In the genomic region with DNA sequence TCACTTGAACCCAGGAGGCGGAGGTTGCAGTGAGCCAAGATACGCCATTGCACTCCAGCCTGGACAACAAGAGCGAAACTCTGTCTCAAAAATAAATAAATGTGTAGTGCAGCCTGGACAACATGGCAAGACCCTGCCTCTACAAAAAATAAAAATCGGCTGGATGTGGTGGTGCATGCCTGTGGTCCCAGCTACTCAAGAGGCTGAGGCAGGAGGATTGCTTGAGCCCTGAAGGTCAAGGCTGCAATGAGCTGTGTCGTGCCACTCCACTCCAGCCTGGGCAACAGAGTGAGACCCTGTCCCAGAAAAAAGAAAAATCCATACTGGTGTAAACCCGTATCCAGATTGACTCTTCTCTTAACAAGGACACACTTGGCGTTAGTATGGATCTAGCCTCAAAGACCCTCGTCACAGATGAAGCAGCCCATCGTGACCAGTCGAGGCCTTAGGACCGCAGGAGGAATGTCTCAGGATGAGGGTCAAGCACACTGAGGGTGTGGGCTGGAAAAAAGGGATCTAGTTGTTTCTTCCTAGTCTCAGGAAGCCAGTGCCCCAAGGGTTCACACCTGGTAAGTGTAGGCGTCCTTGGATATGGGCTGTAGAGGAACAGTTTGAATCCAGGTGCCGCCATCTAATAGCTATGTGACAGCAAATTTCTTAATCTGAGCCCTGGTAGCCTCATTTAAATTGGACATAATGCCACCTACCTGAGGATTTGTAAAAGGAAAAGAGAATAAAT, we compare ENCODE assay signal across 11 cellular contexts. TPM values are rescaled to one million over a fixed set of nuclear protein-coding genes. Genes with fewer than 3 reads are reported as not detected.
DNase-seq lines count a peak whose midpoint lies in the region; ATAC-seq and TF ChIP-seq lines count a peak whose summit lies in the region.
"Had no signal": no experiment of that assay in that cellular context is flagged by ENCODE, and none has a peak within 500 bp of the region (broad histone marks: within the 10 kb centered on the region; RNA-seq: fewer than 3 reads in every experiment).

No MANE protein-coding gene starts in this region.

- no peak overlapping the region for H3K4me3 ChIP-seq in CD4-positive, alpha-beta memory T cell (ENCODE audit: low read length in 2 of 2)
- no peak overlapping the region for H3K4me3 ChIP-seq in naive thymus-derived CD4-positive, alpha-beta T cell (ENCODE audit: low read length)
- no peak overlapping the region for H3K4me3 ChIP-seq in brain microvascular endothelial cell (ENCODE audit: low read depth, low read length)

- peaks cover 30 to 52% of the 10 kb centered on the region in 2 donors for H3K36me3 Mint-ChIP-seq in CD4-positive, alpha-beta memory T cell
- peaks cover 56% of the 10 kb centered on the region for H3K36me3 Mint-ChIP-seq in activated CD4-positive, alpha-beta memory T cell treated with anti-CD3 and anti-CD28 coated beads, Interleukin-2, amount 10 ng/mL, durations not matched to agents 7 days and 5 days (ENCODE audit: low read depth)
- H3K36me3 Mint-ChIP-seq in naive thymus-derived CD4-positive, alpha-beta T cell, result peaks cover 3 to 25% (median 8%) of the 10 kb centered on the region in 5 donors
- H3K36me3 Mint-ChIP-seq in progenitor cell of endocrine pancreas (ENCODE audit: insufficient read depth), result peaks cover 10% of the 10 kb centered on the region

- no peak for DNase-seq in CD4-positive, alpha-beta memory T cell
- no peak for DNase-seq in activated CD4-positive, alpha-beta memory T cell treated with anti-CD3 and anti-CD28 coated beads, Interleukin-2, amount 10 ng/mL, durations not matched to agents 7 days and 5 days
- no peak for DNase-seq in naive thymus-derived CD4-positive, alpha-beta T cell
- DNase-seq in progenitor cell of endocrine pancreas (ENCODE audit: low spot score, unreplicated experiment) (no peak), NCI-H2107 treated with DMSO at 0.1 percent for 48 hours (lab: John Stamatoyannopoulos, UW; ENCODE audit: unreplicated experiment) (no peak), brain microvascular endothelial cell (no peak)
- DNase-seq: islet precursor cell, NCI-H2171 treated with DMSO at 0.1 percent for 48 hours had no signal

- H3K4me3 Mint-ChIP-seq in CD4-positive, alpha-beta memory T cell, result peak overlapping the region in 1 of 8 donors; percentile 83
- no peak overlapping the region for H3K4me3 Mint-ChIP-seq in activated CD4-positive, alpha-beta memory T cell treated with anti-CD3 and anti-CD28 coated beads, Interleukin-2, amount 10 ng/mL, durations not matched to agents 7 days and 5 days
- H3K4me3 Mint-ChIP-seq in naive thymus-derived CD4-positive, alpha-beta T cell, result no peak overlapping the region
- H3K4me3 Mint-ChIP-seq in progenitor cell of endocrine pancreas (ENCODE audit: low read depth), result no peak overlapping the region

- no peaks in the 10 kb centered on the region for H3K9me3 Mint-ChIP-seq in CD4-positive, alpha-beta memory T cell
- no peaks in the 10 kb centered on the region for H3K9me3 Mint-ChIP-seq in activated CD4-positive, alpha-beta memory T cell treated with anti-CD3 and anti-CD28 coated beads, Interleukin-2, amount 10 ng/mL, durations not matched to agents 7 days and 5 days
- H3K9me3 Mint-ChIP-seq in naive thymus-derived CD4-positive, alpha-beta T cell, result no peaks in the 10 kb centered on the region
- no peaks in the 10 kb centered on the region for H3K9me3 Mint-ChIP-seq in progenitor cell of endocrine pancreas (ENCODE audit: low read depth)

- H3K27ac ChIP-seq in CD4-positive, alpha-beta memory T cell (ENCODE audit: low read depth, low read length), result peak overlapping the region; percentile 58
- H3K27ac ChIP-seq in naive thymus-derived CD4-positive, alpha-beta T cell (ENCODE audit: low read depth, low read length), result peak overlapping the region; percentile 67
- H3K27ac ChIP-seq in brain microvascular endothelial cell, result no peak overlapping the region

- peaks cover 10% of the 10 kb centered on the region for H3K4me1 ChIP-seq in CD4-positive, alpha-beta memory T cell (ENCODE audit: insufficient read depth, low read length)
- peaks cover 0 to 7% of the 10 kb centered on the region in 2 donors for H3K4me1 ChIP-seq in naive thymus-derived CD4-positive, alpha-beta T cell (ENCODE audit: control insufficient read depth in 2 of 2, insufficient read depth in 2 of 2, low read length in 2 of 2)

- peaks cover 42% of the 10 kb centered on the region for H3K36me3 ChIP-seq in CD4-positive, alpha-beta memory T cell (ENCODE audit: insufficient read depth, low read length)
- peaks cover 15 to 45% (median 22%) of the 10 kb centered on the region in 3 experiments for H3K36me3 ChIP-seq in naive thymus-derived CD4-positive, alpha-beta T cell (ENCODE audit: control insufficient read depth in 2 of 3, insufficient read depth in 3 of 3, low read length in 3 of 3)
- H3K36me3 ChIP-seq in brain microvascular endothelial cell (replicated peaks), result peaks cover 50% of the 10 kb centered on the region

- in situ Hi-C loops in brain microvascular endothelial cell (cut with HindIII; ENCODE audit: low pct_ligation_motif_present, low sequenced_read_pairs), result no loop called here

- TF ChIP-seq CTCF in progenitor cell of endocrine pancreas (IDR thresholded peaks at IDR 0.05; ENCODE audit: unreplicated experiment) (no peak), brain microvascular endothelial cell (IDR thresholded peaks at IDR 0.05; ENCODE audit: low read depth, low read length, missing control alignments) (no peak)

- peak overlapping the region; percentile 66 to 96 (median 88) for H3K27ac Mint-ChIP-seq in CD4-positive, alpha-beta memory T cell
- peak overlapping the region; percentile 83 for H3K27ac Mint-ChIP-seq in activated CD4-positive, alpha-beta memory T cell treated with anti-CD3 and anti-CD28 coated beads, Interleukin-2, amount 10 ng/mL, durations not matched to agents 7 days and 5 days
- peak overlapping the region; percentile 84 to 95 (median 92) for H3K27ac Mint-ChIP-seq in naive thymus-derived CD4-positive, alpha-beta T cell
- no peak overlapping the region for H3K27ac Mint-ChIP-seq in progenitor cell of endocrine pancreas

- H3K9me3 ChIP-seq in CD4-positive, alpha-beta memory T cell (ENCODE audit: control insufficient read depth in 1 of 2, low read length in 2 of 2), result no peaks in the 10 kb centered on the region
- H3K9me3 ChIP-seq in naive thymus-derived CD4-positive, alpha-beta T cell (ENCODE audit: control insufficient read depth in 2 of 3, low read length in 3 of 3), result no peaks in the 10 kb centered on the region

- ATAC-seq in GM19372 (IDR thresholded peaks at IDR 0.05; ENCODE audit: low read depth, unreplicated experiment) (peak; percentile 6), HG03097 (IDR thresholded peaks at IDR 0.05; ENCODE audit: low FRiP score, unreplicated experiment) (no peak)
- peak; percentile 1 for ATAC-seq in naive thymus-derived CD4-positive, alpha-beta T cell

- POLR2A ChIA-PET in CD4-positive, alpha-beta memory T cell (lab: Charles Lee; ENCODE audit: partially characterized antibody), result interaction anchor here (0.9 to 3.3 kb wide), 9 partner anchors 11 to 48 kb away, joined by 3 to 21 read pairs (median 7); partner anchors contain the start of genes AAMP, ARPC2 and PNKD
- POLR2A ChIA-PET in activated CD4-positive, alpha-beta memory T cell treated with anti-CD3 and anti-CD28 coated beads, Interleukin-2, amount 10 ng/mL, durations not matched to agents 7 days and 5 days (lab: Charles Lee), result interaction anchor here (0.9 to 6.1 kb wide), 14 partner anchors 12 to 90 kb away, joined by 3 to 46 read pairs (median 3); partner anchors contain the start of genes AAMP, ARPC2, CXCR1 and PNKD
- POLR2A ChIA-PET in naive thymus-derived CD4-positive, alpha-beta T cell (lab: Charles Lee), result interaction anchor here (1.1 to 1.5 kb wide), 3 partner anchors 10 to 35 kb away, joined by 3 to 4 read pairs (median 3); no protein-coding TSS in a partner anchor

- intact Hi-C loops in CD4-positive, alpha-beta memory T cell (cut with micrococcal nuclease), result loop anchor here (1.0 kb wide), 3 partner anchors 38 to 87 kb away; no protein-coding TSS in a partner anchor
- intact Hi-C loops in naive thymus-derived CD4-positive, alpha-beta T cell (cut with micrococcal nuclease), result loop anchor here (1.0 to 5.0 kb wide), 4 partner anchors 38 to 89 kb away; partner anchors contain the start of gene CXCR1 (in 1 of the 2)

- peaks cover 7 to 18% (median 13%) of the 10 kb centered on the region in 4 donors for H3K4me1 Mint-ChIP-seq in CD4-positive, alpha-beta memory T cell
- peaks cover 39% of the 10 kb centered on the region for H3K4me1 Mint-ChIP-seq in activated CD4-positive, alpha-beta memory T cell treated with anti-CD3 and anti-CD28 coated beads, Interleukin-2, amount 10 ng/mL, durations not matched to agents 7 days and 5 days
- H3K4me1 Mint-ChIP-seq in naive thymus-derived CD4-positive, alpha-beta T cell, result peaks cover 7 to 26% (median 17%) of the 10 kb centered on the region in 7 donors
- H3K4me1 Mint-ChIP-seq in progenitor cell of endocrine pancreas (ENCODE audit: low read depth), result peaks cover 20% of the 10 kb centered on the region

- no peaks in the 10 kb centered on the region for H3K27me3 ChIP-seq in CD4-positive, alpha-beta memory T cell (ENCODE audit: insufficient read depth, low read length)
- H3K27me3 ChIP-seq in naive thymus-derived CD4-positive, alpha-beta T cell (ENCODE audit: control insufficient read depth in 2 of 2, insufficient read depth in 2 of 2, low read length in 2 of 2), result no peaks in the 10 kb centered on the region
- no peaks in the 10 kb centered on the region for H3K27me3 ChIP-seq in brain microvascular endothelial cell (replicated peaks)

- H3K27me3 Mint-ChIP-seq in CD4-positive, alpha-beta memory T cell, result no peaks in the 10 kb centered on the region
- H3K27me3 Mint-ChIP-seq in activated CD4-positive, alpha-beta memory T cell treated with anti-CD3 and anti-CD28 coated beads, Interleukin-2, amount 10 ng/mL, durations not matched to agents 7 days and 5 days, result no peaks in the 10 kb centered on the region
- no peaks in the 10 kb centered on the region for H3K27me3 Mint-ChIP-seq in naive thymus-derived CD4-positive, alpha-beta T cell
- no peaks in the 10 kb centered on the region for H3K27me3 Mint-ChIP-seq in progenitor cell of endocrine pancreas

- CTCF ChIA-PET in CD4-positive, alpha-beta memory T cell (lab: Charles Lee; ENCODE audit: partially characterized antibody), result interaction anchor here (0.7 to 10.5 kb wide), 18 partner anchors 10 to 89 kb away, joined by 3 to 157 read pairs (median 5); partner anchors contain the start of genes AAMP, CXCR1 and PNKD
- CTCF ChIA-PET in activated CD4-positive, alpha-beta memory T cell treated with anti-CD3 and anti-CD28 coated beads, Interleukin-2, amount 10 ng/mL, durations not matched to agents 7 days and 5 days (lab: Charles Lee), result interaction anchor here (0.7 to 3.3 kb wide), 25 partner anchors 9 to 89 kb away, joined by 3 to 24 read pairs (median 8); partner anchors contain the start of genes AAMP, ARPC2, CXCR1 and PNKD
- CTCF ChIA-PET in naive thymus-derived CD4-positive, alpha-beta T cell (lab: Charles Lee), result interaction anchor here (0.9 to 1.4 kb wide), 8 partner anchors 12 to 89 kb away, joined by 3 to 8 read pairs (median 4); partner anchors contain the start of genes AAMP and PNKD

RNA-seq across cellular contexts. Expression of gene GPBAR1, which starts 4.0 kb away (rescaled TPM):
- total RNA-seq in CD4-positive, alpha-beta memory T cell, result 1 to 10 TPM; 1.0 to 1.2 TPM
- polyA plus RNA-seq in CD4-positive, alpha-beta memory T cell, result under 1 TPM; 0.17 to 0.32 TPM
- under 1 TPM; 0.68 to 0.75 TPM for total RNA-seq in activated CD4-positive, alpha-beta memory T cell treated with anti-CD3 and anti-CD28 coated beads, Interleukin-2, amount 10 ng/mL, durations not matched to agents 7 days and 5 days
- 10 to 100 TPM in 1 of 5 experiments, 1 to 10 TPM in 3, under 1 TPM in 1; 0.80 to 12.9 (median 1.9) TPM for total RNA-seq in naive thymus-derived CD4-positive, alpha-beta T cell
- under 1 TPM; 0.15 to 0.27 TPM for polyA plus RNA-seq in naive thymus-derived CD4-positive, alpha-beta T cell
- 9.1 and 9.7 TPM in 2 replicates for total RNA-seq in progenitor cell of endocrine pancreas
- polyA plus RNA-seq: neural cell had no signal

RNA-seq across cellular contexts. Expression of gene AAMP, which starts 13.2 kb away (rescaled TPM):
- 10 to 100 TPM; 66.2 to 66.3 TPM for total RNA-seq in CD4-positive, alpha-beta memory T cell
- polyA plus RNA-seq in CD4-positive, alpha-beta memory T cell, result 100 to 1,000 TPM in 1 of 2 donors, 10 to 100 TPM in 1; 78.9 to 101 TPM
- total RNA-seq in activated CD4-positive, alpha-beta memory T cell treated with anti-CD3 and anti-CD28 coated beads, Interleukin-2, amount 10 ng/mL, durations not matched to agents 7 days and 5 days, result 10 to 100 TPM; 44.2 to 46.8 TPM
- total RNA-seq in naive thymus-derived CD4-positive, alpha-beta T cell, result 10 to 100 TPM; 54.1 to 67.0 (median 61.2) TPM
- polyA plus RNA-seq in naive thymus-derived CD4-positive, alpha-beta T cell, result 100 to 1,000 TPM in 1 of 2 donors, 10 to 100 TPM in 1; 98.6 to 108 TPM
- 79.2 and 85.2 TPM in 2 replicates for total RNA-seq in progenitor cell of endocrine pancreas

RNA-seq across cellular contexts. Expression of gene PNKD, which starts 13.5 kb away (rescaled TPM):
- total RNA-seq in CD4-positive, alpha-beta memory T cell, result 10 to 100 TPM; 31.1 to 33.6 TPM
- 100 to 1,000 TPM in 1 of 2 donors, 10 to 100 TPM in 1; 84.3 to 101 TPM for polyA plus RNA-seq in CD4-positive, alpha-beta memory T cell
- 10 to 100 TPM; 30.1 to 31.8 TPM for total RNA-seq in activated CD4-positive, alpha-beta memory T cell treated with anti-CD3 and anti-CD28 coated beads, Interleukin-2, amount 10 ng/mL, durations not matched to agents 7 days and 5 days
- total RNA-seq in naive thymus-derived CD4-positive, alpha-beta T cell, result 10 to 100 TPM; 18.5 to 38.4 (median 25.2) TPM
- polyA plus RNA-seq in naive thymus-derived CD4-positive, alpha-beta T cell, result 100 to 1,000 TPM in 1 of 2 donors, 10 to 100 TPM in 1; 92.2 to 108 TPM
- total RNA-seq in progenitor cell of endocrine pancreas, result 54.3 and 54.5 TPM in 2 replicates

RNA-seq across cellular contexts. Expression of gene TMBIM1, which starts 35.5 kb away (rescaled TPM):
- 100 to 1,000 TPM; 140 to 144 TPM for total RNA-seq in CD4-positive, alpha-beta memory T cell
- polyA plus RNA-seq in CD4-positive, alpha-beta memory T cell, result 100 to 1,000 TPM; 176 to 220 TPM
- 100 to 1,000 TPM; 105 to 107 TPM for total RNA-seq in activated CD4-positive, alpha-beta memory T cell treated with anti-CD3 and anti-CD28 coated beads, Interleukin-2, amount 10 ng/mL, durations not matched to agents 7 days and 5 days
- 100 to 1,000 TPM in 2 of 5 experiments, 10 to 100 TPM in 3; 51.7 to 112 (median 83.8) TPM for total RNA-seq in naive thymus-derived CD4-positive, alpha-beta T cell
- 100 to 1,000 TPM in 1 of 2 donors, 10 to 100 TPM in 1; 92.4 to 115 TPM for polyA plus RNA-seq in naive thymus-derived CD4-positive, alpha-beta T cell
- 131 and 137 TPM in 2 replicates for total RNA-seq in progenitor cell of endocrine pancreas
- polyA plus RNA-seq: neural cell had no signal

RNA-seq across cellular contexts. Expression of gene ARPC2, which starts 39.8 kb away (rescaled TPM):
- total RNA-seq in CD4-positive, alpha-beta memory T cell, result 100 to 1,000 TPM; 412 to 414 TPM
- 1,000 to 10,000 TPM in 1 of 2 donors, 100 to 1,000 TPM in 1; 843 to 1,042 TPM for polyA plus RNA-seq in CD4-positive, alpha-beta memory T cell
- total RNA-seq in activated CD4-positive, alpha-beta memory T cell treated with anti-CD3 and anti-CD28 coated beads, Interleukin-2, amount 10 ng/mL, durations not matched to agents 7 days and 5 days, result 100 to 1,000 TPM; 765 to 778 TPM
- 100 to 1,000 TPM; 330 to 694 (median 368) TPM for total RNA-seq in naive thymus-derived CD4-positive, alpha-beta T cell
- polyA plus RNA-seq in naive thymus-derived CD4-positive, alpha-beta T cell, result 100 to 1,000 TPM; 628 to 638 TPM
- 153 and 160 TPM in 2 replicates for total RNA-seq in progenitor cell of endocrine pancreas
